ENCODE assay signal across 9 cellular contexts in the genomic region with DNA sequence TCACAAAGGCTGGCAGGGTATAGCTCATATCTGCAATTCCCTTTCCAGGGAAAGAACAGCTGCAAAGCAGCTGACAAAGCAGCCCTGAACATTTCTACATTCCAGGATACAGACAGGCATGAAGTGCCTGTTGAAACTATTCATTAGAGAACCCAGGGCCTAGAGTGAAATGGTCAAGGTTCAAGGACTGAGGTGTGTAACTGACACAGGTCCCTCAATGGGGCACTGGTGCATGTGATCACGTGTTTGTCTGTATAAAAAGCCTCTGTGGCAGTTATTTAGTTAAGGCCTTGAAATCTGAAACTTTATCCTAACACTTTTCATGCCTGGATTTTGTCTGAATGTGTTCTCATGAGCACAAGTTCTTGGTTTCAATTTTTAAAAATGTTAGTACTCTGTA. TPM values are rescaled to one million over a fixed set of nuclear protein-coding genes. Genes with fewer than 3 reads are reported as not detected.
DNase-seq lines count a peak whose midpoint lies in the region; ATAC-seq and TF ChIP-seq lines count a peak whose summit lies in the region.
"Had no signal": no experiment of that assay in that cellular context is flagged by ENCODE, and none has a peak within 500 bp of the region (broad histone marks: within the 10 kb centered on the region; RNA-seq: fewer than 3 reads in every experiment).

No MANE protein-coding gene starts in this region.

- H3K4me3 ChIP-seq in right lobe of liver (no peak overlapping the region), tibial nerve (no peak overlapping the region)

- H3K36me3 ChIP-seq in right lobe of liver, result peaks cover 0 to 40% (median 10%) of the 10 kb centered on the region in 4 donors
- peaks cover 3 to 55% (median 22%) of the 10 kb centered on the region in 3 donors for H3K36me3 ChIP-seq in tibial nerve

- no peak for DNase-seq in activated T-cell treated with anti-CD3 and anti-CD28 coated beads, Interleukin-2, amount 50 U/mL, for 72 hours
- DNase-seq in activated T-cell treated with anti-CD3 and anti-CD28 coated beads, Interleukin-2, amount 50 U/mL, for 48 hours, result no peak
- no peak for DNase-seq in effector memory CD8-positive, alpha-beta T cell
- DNase-seq in right lobe of liver (peak in 2 of 3 donors; percentile 66 to 85), tibial nerve (ENCODE audit: low spot score in 2 of 2) (no peak), NOMO-1 treated with dmso at 0.1 percent for 144 hours (lab: John Stamatoyannopoulos, UW; ENCODE audit: unreplicated experiment) (no peak)
- no peak for DNase-seq in activated CD4-positive, alpha-beta T cell treated with anti-CD3 and anti-CD28 coated beads for 1 hour
- DNase-seq: PC-3 had no signal

- H3K27me3 Mint-ChIP-seq in activated T-cell treated with anti-CD3 and anti-CD28 coated beads, Interleukin-2, amount 50 U/mL, for 72 hours (ENCODE audit: low read depth), result no peaks in the 10 kb centered on the region
- H3K27me3 Mint-ChIP-seq in effector memory CD8-positive, alpha-beta T cell, result no peaks in the 10 kb centered on the region

- TF ChIP-seq POLR2A in right lobe of liver (IDR thresholded peaks at IDR 0.05) (no peak), tibial nerve (IDR thresholded peaks at IDR 0.05) (no peak)

- no peak for ATAC-seq in activated T-cell treated with anti-CD3 and anti-CD28 coated beads, Interleukin-2, amount 50 U/mL, for 72 hours (replicated peaks in 1 of 2)
- no peak for ATAC-seq in effector memory CD8-positive, alpha-beta T cell (replicated peaks)
- ATAC-seq in right lobe of liver, result peak; percentile 83 to 95 (median 86)
- no peak for ATAC-seq in HG03280 (IDR thresholded peaks at IDR 0.05; ENCODE audit: unreplicated experiment)
- ATAC-seq: PC-3 had no signal

- H3K9me3 ChIP-seq in right lobe of liver, result no peaks in the 10 kb centered on the region
- H3K9me3 ChIP-seq in tibial nerve, result no peaks in the 10 kb centered on the region

- no peak for TF ChIP-seq EP300 in tibial nerve (IDR thresholded peaks at IDR 0.05)

- no peaks in the 10 kb centered on the region for H3K27me3 ChIP-seq in right lobe of liver
- no peaks in the 10 kb centered on the region for H3K27me3 ChIP-seq in tibial nerve

- TF ChIP-seq CTCF in right lobe of liver (IDR thresholded peaks at IDR 0.05) (no peak), tibial nerve (IDR thresholded peaks at IDR 0.05) (no peak)

- H3K9me3 Mint-ChIP-seq in activated T-cell treated with anti-CD3 and anti-CD28 coated beads, Interleukin-2, amount 50 U/mL, for 72 hours, result no peaks in the 10 kb centered on the region
- no peaks in the 10 kb centered on the region for H3K9me3 Mint-ChIP-seq in effector memory CD8-positive, alpha-beta T cell

- H3K4me1 ChIP-seq in right lobe of liver (peaks cover 0 to 67% (median 19%) of the 10 kb centered on the region in 4 donors), tibial nerve (peaks cover 3 to 60% (median 29%) of the 10 kb centered on the region in 4 donors)

- peak overlapping the region; percentile 32 to 82 (median 69) for H3K27ac ChIP-seq in right lobe of liver
- peak overlapping the region in 3 of 4 donors; percentile 23 to 85 (median 63) for H3K27ac ChIP-seq in tibial nerve

- H3K4me1 Mint-ChIP-seq in activated T-cell treated with anti-CD3 and anti-CD28 coated beads, Interleukin-2, amount 50 U/mL, for 72 hours (ENCODE audit: low read depth), result peaks cover 44% of the 10 kb centered on the region
- H3K4me1 Mint-ChIP-seq in effector memory CD8-positive, alpha-beta T cell (ENCODE audit: low read depth in 2 of 2), result peaks cover 14 to 27% of the 10 kb centered on the region in 2 donors

- intact Hi-C loops in right lobe of liver (cut with DNase I), result no loop called here

- 25% methylated on average over 1 of the region's 1 CpG for whole genome bisulfite sequencing in right lobe of liver (ENCODE audit: insufficient coverage, low coverage, low lambda C conversion rate, missing lambda C conversion rate)
- 14 to 19% methylated on average over 1 of the region's 1 CpG for WGBS in tibial nerve, 2 donors

- H3K4me3 Mint-ChIP-seq in activated T-cell treated with anti-CD3 and anti-CD28 coated beads, Interleukin-2, amount 50 U/mL, for 72 hours, result no peak overlapping the region
- H3K4me3 Mint-ChIP-seq in effector memory CD8-positive, alpha-beta T cell, result no peak overlapping the region

- H3K36me3 Mint-ChIP-seq in activated T-cell treated with anti-CD3 and anti-CD28 coated beads, Interleukin-2, amount 50 U/mL, for 72 hours (ENCODE audit: insufficient read depth in 2 of 2), result peaks cover 11 to 40% of the 10 kb centered on the region in 2 donors
- peaks cover 84% of the 10 kb centered on the region for H3K36me3 Mint-ChIP-seq in effector memory CD8-positive, alpha-beta T cell (ENCODE audit: insufficient read depth)

- H3K27ac Mint-ChIP-seq in activated T-cell treated with anti-CD3 and anti-CD28 coated beads, Interleukin-2, amount 50 U/mL, for 72 hours, result peak overlapping the region; percentile 47
- peak overlapping the region; percentile 42 to 51 for H3K27ac Mint-ChIP-seq in effector memory CD8-positive, alpha-beta T cell

RNA-seq across cellular contexts. Expression of gene GIT2, which starts 47.1 kb away (rescaled TPM):
- 10 to 100 TPM; 70.0 to 74.9 TPM for total RNA-seq in activated T-cell treated with anti-CD3 and anti-CD28 coated beads, Interleukin-2, amount 50 U/mL, for 72 hours
- total RNA-seq in right lobe of liver, result 10 to 100 TPM; 13.3 to 24.8 (median 16.8) TPM
- 10 to 100 TPM; 39.8 to 62.9 (median 55.5) TPM for total RNA-seq in tibial nerve

RNA-seq across cellular contexts. Expression of gene TCHP, which starts 49.0 kb away (rescaled TPM):
- total RNA-seq in activated T-cell treated with anti-CD3 and anti-CD28 coated beads, Interleukin-2, amount 50 U/mL, for 72 hours, result 10 to 100 TPM; 22.5 to 25.1 TPM
- 1 to 10 TPM; 4.9 to 8.8 (median 6.8) TPM for total RNA-seq in right lobe of liver
- 10 to 100 TPM; 11.4 to 39.6 (median 21.1) TPM for total RNA-seq in tibial nerve

RNA-seq across cellular contexts. Expression of gene ANKRD13A, which starts 50.1 kb away (rescaled TPM):
- total RNA-seq in activated T-cell treated with anti-CD3 and anti-CD28 coated beads, Interleukin-2, amount 50 U/mL, for 72 hours, result 10 to 100 TPM; 67.8 to 72.8 TPM
- 10 to 100 TPM; 14.4 to 33.7 (median 24.6) TPM for total RNA-seq in right lobe of liver
- total RNA-seq in tibial nerve, result 10 to 100 TPM; 38.5 to 69.0 (median 51.7) TPM

Comparison
In these comparisons a context has a peak if more than half of its experiments do, and no peak if none do; other contexts are left out.
1. ATAC-seq: peak in right lobe of liver (4 of 4); none in activated T-cell treated with anti-CD3 and anti-CD28 coated beads, Interleukin-2, amount 50 U/mL, for 72 hours (0 of 2), effector memory CD8-positive, alpha-beta T cell (single experiment) and HG03280 (single experiment).
2. DNase-seq: peak in right lobe of liver (2 of 3); none in activated T-cell treated with anti-CD3 and anti-CD28 coated beads, Interleukin-2, amount 50 U/mL, for 72 hours (0 of 2), activated T-cell treated with anti-CD3 and anti-CD28 coated beads, Interleukin-2, amount 50 U/mL, for 48 hours (0 of 2), effector memory CD8-positive, alpha-beta T cell (0 of 3), tibial nerve (0 of 2), NOMO-1 treated with dmso at 0.1 percent for 144 hours (single experiment) and activated CD4-positive, alpha-beta T cell treated with anti-CD3 and anti-CD28 coated beads for 1 hour (single experiment).